In the genomic region with DNA sequence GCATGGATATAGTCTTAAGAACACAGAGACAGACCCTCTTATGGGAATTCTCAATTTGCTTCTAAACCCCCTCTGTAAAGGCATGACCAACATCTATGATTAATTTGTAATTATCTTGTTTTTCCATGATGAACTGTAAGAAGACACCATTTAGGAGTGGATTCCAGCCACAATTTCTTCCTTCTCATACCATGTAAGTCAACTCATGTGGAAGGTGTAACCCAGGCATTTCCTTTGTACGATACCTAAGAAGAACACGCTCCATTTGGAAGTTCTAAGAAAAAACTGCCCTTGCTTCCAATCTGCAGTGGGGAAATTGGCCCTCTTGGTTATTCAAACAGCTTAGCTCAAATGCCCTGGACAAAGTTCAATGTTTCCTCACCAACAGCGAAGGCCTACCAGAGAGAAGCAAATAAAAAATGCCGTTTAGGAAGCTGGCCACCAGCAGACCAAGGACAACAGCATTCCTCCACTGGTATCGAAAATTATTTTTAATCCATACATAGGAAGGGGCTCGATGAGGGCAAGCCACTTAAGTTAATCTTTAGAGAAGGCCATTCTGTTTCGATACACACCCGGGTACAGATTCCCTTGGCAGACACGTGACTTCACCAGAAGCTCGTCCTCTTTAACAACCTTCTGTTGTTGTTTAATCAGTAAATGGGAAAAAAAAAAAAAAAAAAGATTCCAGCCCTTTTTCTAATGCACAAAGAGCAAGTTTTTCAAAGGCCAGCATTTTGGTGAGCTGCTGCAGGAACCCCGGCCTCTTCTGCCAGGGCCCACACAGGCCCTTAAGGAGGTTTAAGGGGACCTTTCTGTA, we compare ENCODE assay signal across 1 cellular context.
TF ChIP-seq lines count a peak whose summit lies in the region.

No MANE protein-coding gene starts in this region.

TF ChIP-seq in HepG2, 621 proteins besides CTCF, POLR2A, EP300 and RAD21 (continued from another document and continues in another):
- TF ChIP-seq, protein P1, sequence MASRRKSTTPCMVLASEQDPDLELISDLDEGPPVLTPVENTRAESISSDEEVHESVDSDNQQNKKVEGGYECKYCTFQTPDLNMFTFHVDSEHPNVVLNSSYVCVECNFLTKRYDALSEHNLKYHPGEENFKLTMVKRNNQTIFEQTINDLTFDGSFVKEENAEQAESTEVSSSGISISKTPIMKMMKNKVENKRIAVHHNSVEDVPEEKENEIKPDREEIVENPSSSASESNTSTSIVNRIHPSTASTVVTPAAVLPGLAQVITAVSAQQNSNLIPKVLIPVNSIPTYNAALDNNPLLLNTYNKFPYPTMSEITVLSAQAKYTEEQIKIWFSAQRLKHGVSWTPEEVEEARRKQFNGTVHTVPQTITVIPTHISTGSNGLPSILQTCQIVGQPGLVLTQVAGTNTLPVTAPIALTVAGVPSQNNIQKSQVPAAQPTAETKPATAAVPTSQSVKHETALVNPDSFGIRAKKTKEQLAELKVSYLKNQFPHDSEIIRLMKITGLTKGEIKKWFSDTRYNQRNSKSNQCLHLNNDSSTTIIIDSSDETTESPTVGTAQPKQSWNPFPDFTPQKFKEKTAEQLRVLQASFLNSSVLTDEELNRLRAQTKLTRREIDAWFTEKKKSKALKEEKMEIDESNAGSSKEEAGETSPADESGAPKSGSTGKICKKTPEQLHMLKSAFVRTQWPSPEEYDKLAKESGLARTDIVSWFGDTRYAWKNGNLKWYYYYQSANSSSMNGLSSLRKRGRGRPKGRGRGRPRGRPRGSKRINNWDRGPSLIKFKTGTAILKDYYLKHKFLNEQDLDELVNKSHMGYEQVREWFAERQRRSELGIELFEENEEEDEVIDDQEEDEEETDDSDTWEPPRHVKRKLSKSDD (CRISPR knock-in tag; IDR thresholded peaks at IDR 0.05; ENCODE audit: low read depth), result 0 out of 2 replicates have a peak, but pooled peaks have one; percentile 29
- TF ChIP-seq ZNF124 (CRISPR knock-in tag; IDR thresholded peaks at IDR 0.05) (no peak), YEATS4 (CRISPR knock-in tag; IDR thresholded peaks at IDR 0.05; ENCODE audit: borderline replicate concordance) (peak; percentile 30; the same call in 1 of the 2 replicates), RFX1 (IDR thresholded peaks at IDR 0.05) (no peak), ZMAT3 (CRISPR knock-in tag; conservative IDR thresholded peaks at IDR 0.05) (no peak), ZKSCAN8 (CRISPR knock-in tag; IDR thresholded peaks at IDR 0.05; ENCODE audit: borderline replicate concordance) (peak; percentile 58), NRL (CRISPR knock-in tag; IDR thresholded peaks at IDR 0.05; ENCODE audit: borderline replicate concordance) (no peak), ARHGAP35 (CRISPR knock-in tag; IDR thresholded peaks at IDR 0.05; ENCODE audit: borderline replicate concordance) (no peak), ZSCAN20 (CRISPR knock-in tag; IDR thresholded peaks at IDR 0.05; ENCODE audit: borderline replicate concordance) (no peak), IRX3 (CRISPR knock-in tag; IDR thresholded peaks at IDR 0.05; ENCODE audit: borderline replicate concordance, low read depth) (no peak), ZNF296 (CRISPR knock-in tag; conservative IDR thresholded peaks at IDR 0.05) (no peak), ZSCAN25 (CRISPR knock-in tag; IDR thresholded peaks at IDR 0.05) (no peak), ZNF556 (CRISPR knock-in tag; IDR thresholded peaks at IDR 0.05; ENCODE audit: borderline replicate concordance) (0 out of 2 replicates have a peak, but pooled peaks have one; percentile 34), CAMTA2 (CRISPR knock-in tag; IDR thresholded peaks at IDR 0.05; ENCODE audit: borderline replicate concordance) (no peak), MATR3 (CRISPR knock-in tag; IDR thresholded peaks at IDR 0.05) (no peak), NFRKB (IDR thresholded peaks at IDR 0.05) (no peak), GATAD2A (CRISPR knock-in tag; IDR thresholded peaks at IDR 0.05) (peak; percentile 92), ZNF567 (CRISPR knock-in tag; IDR thresholded peaks at IDR 0.05; ENCODE audit: borderline replicate concordance) (no peak), IRF2 (CRISPR knock-in tag; IDR thresholded peaks at IDR 0.05) (peak; percentile 44; the same call in 1 of the 2 replicates), ZKSCAN5 (CRISPR knock-in tag; IDR thresholded peaks at IDR 0.05) (no peak), PLRG1 (conservative IDR thresholded peaks at IDR 0.05) (no peak), HMGA1 (CRISPR knock-in tag; conservative IDR thresholded peaks at IDR 0.05) (no peak), IKZF1 (IDR thresholded peaks at IDR 0.05) (no peak), ZNF143 (CRISPR knock-in tag; IDR thresholded peaks at IDR 0.05) (no peak), MED13 (CRISPR knock-in tag; IDR thresholded peaks at IDR 0.05) (0 out of 2 replicates have a peak, but pooled peaks have one; percentile 28), PAWR (CRISPR knock-in tag; IDR thresholded peaks at IDR 0.05; ENCODE audit: borderline replicate concordance) (no peak), EHMT2 (IDR thresholded peaks at IDR 0.05; ENCODE audit: borderline replicate concordance, low read depth, low read length) (0 out of 2 replicates have a peak, but pooled peaks have one; percentile 25), HOXA3 (CRISPR knock-in tag; IDR thresholded peaks at IDR 0.05) (peak; percentile 64; the same call in 1 of the 2 replicates), FOXK2 (IDR thresholded peaks at IDR 0.05) (no peak), ZNF879 (CRISPR knock-in tag; IDR thresholded peaks at IDR 0.05) (no peak), LCORL (IDR thresholded peaks at IDR 0.05) (no peak), LCORL (CRISPR knock-in tag; IDR thresholded peaks at IDR 0.05) (peak; percentile 64; the same call in 1 of the 2 replicates), CENPT (CRISPR knock-in tag; IDR thresholded peaks at IDR 0.05; ENCODE audit: low read depth) (no peak), SP1 (IDR thresholded peaks at IDR 0.05) (no peak), SP1 (CRISPR knock-in tag; IDR thresholded peaks at IDR 0.05) (no peak), ADNP (CRISPR knock-in tag; IDR thresholded peaks at IDR 0.05) (no peak), ZNF792 (CRISPR knock-in tag; IDR thresholded peaks at IDR 0.05) (peak; percentile 61; the same call in 1 of the 2 replicates), ZNF558 (CRISPR knock-in tag; IDR thresholded peaks at IDR 0.05; ENCODE audit: borderline replicate concordance) (no peak), MXD4 (CRISPR knock-in tag; IDR thresholded peaks at IDR 0.05) (peak; percentile 55; the same call in 1 of the 2 replicates), ISL2 (CRISPR knock-in tag; IDR thresholded peaks at IDR 0.05) (0 out of 2 replicates have a peak, but pooled peaks have one; percentile 56), SOX5 (CRISPR knock-in tag; IDR thresholded peaks at IDR 0.05; ENCODE audit: borderline replicate concordance) (peak; percentile 18; the same call in 1 of the 2 replicates), SNAI1 (CRISPR knock-in tag; IDR thresholded peaks at IDR 0.05; ENCODE audit: borderline replicate concordance) (no peak), NFKBIZ (CRISPR knock-in tag; IDR thresholded peaks at IDR 0.05) (no peak), RBM39 (IDR thresholded peaks at IDR 0.05; ENCODE audit: low read depth, low read length, poor library complexity, severe bottlenecking) (no peak)
- TF ChIP-seq, protein P2, sequence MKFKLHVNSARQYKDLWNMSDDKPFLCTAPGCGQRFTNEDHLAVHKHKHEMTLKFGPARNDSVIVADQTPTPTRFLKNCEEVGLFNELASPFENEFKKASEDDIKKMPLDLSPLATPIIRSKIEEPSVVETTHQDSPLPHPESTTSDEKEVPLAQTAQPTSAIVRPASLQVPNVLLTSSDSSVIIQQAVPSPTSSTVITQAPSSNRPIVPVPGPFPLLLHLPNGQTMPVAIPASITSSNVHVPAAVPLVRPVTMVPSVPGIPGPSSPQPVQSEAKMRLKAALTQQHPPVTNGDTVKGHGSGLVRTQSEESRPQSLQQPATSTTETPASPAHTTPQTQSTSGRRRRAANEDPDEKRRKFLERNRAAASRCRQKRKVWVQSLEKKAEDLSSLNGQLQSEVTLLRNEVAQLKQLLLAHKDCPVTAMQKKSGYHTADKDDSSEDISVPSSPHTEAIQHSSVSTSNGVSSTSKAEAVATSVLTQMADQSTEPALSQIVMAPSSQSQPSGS (CRISPR knock-in tag; IDR thresholded peaks at IDR 0.05), result peak; percentile 57; the same call in 1 of the 2 replicates
- TF ChIP-seq, protein P3, sequence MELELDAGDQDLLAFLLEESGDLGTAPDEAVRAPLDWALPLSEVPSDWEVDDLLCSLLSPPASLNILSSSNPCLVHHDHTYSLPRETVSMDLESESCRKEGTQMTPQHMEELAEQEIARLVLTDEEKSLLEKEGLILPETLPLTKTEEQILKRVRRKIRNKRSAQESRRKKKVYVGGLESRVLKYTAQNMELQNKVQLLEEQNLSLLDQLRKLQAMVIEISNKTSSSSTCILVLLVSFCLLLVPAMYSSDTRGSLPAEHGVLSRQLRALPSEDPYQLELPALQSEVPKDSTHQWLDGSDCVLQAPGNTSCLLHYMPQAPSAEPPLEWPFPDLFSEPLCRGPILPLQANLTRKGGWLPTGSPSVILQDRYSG (CRISPR knock-in tag; IDR thresholded peaks at IDR 0.05), result no peak
- TF ChIP-seq, protein P4, sequence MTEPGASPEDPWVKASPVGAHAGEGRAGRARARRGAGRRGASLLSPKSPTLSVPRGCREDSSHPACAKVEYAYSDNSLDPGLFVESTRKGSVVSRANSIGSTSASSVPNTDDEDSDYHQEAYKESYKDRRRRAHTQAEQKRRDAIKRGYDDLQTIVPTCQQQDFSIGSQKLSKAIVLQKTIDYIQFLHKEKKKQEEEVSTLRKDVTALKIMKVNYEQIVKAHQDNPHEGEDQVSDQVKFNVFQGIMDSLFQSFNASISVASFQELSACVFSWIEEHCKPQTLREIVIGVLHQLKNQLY (CRISPR knock-in tag; IDR thresholded peaks at IDR 0.05), result peak; percentile 41; the same call in 1 of the 2 replicates
- TF ChIP-seq, protein P5, sequence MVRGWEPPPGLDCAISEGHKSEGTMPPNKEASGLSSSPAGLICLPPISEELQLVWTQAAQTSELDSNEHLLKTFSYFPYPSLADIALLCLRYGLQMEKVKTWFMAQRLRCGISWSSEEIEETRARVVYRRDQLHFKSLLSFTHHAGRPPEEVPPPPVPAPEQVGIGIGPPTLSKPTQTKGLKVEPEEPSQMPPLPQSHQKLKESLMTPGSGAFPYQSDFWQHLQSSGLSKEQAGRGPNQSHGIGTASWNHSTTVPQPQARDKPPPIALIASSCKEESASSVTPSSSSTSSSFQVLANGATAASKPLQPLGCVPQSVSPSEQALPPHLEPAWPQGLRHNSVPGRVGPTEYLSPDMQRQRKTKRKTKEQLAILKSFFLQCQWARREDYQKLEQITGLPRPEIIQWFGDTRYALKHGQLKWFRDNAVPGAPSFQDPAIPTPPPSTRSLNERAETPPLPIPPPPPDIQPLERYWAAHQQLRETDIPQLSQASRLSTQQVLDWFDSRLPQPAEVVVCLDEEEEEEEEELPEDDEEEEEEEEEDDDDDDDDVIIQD (CRISPR knock-in tag; IDR thresholded peaks at IDR 0.05; ENCODE audit: low read depth), result peak; percentile 47; the same call in 1 of the 2 replicates
- TF ChIP-seq, protein P6, sequence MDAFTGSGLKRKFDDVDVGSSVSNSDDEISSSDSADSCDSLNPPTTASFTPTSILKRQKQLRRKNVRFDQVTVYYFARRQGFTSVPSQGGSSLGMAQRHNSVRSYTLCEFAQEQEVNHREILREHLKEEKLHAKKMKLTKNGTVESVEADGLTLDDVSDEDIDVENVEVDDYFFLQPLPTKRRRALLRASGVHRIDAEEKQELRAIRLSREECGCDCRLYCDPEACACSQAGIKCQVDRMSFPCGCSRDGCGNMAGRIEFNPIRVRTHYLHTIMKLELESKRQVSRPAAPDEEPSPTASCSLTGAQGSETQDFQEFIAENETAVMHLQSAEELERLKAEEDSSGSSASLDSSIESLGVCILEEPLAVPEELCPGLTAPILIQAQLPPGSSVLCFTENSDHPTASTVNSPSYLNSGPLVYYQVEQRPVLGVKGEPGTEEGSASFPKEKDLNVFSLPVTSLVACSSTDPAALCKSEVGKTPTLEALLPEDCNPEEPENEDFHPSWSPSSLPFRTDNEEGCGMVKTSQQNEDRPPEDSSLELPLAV (CRISPR knock-in tag; conservative IDR thresholded peaks at IDR 0.05; ENCODE audit: low read depth), result no peak
- TF ChIP-seq, protein P7, sequence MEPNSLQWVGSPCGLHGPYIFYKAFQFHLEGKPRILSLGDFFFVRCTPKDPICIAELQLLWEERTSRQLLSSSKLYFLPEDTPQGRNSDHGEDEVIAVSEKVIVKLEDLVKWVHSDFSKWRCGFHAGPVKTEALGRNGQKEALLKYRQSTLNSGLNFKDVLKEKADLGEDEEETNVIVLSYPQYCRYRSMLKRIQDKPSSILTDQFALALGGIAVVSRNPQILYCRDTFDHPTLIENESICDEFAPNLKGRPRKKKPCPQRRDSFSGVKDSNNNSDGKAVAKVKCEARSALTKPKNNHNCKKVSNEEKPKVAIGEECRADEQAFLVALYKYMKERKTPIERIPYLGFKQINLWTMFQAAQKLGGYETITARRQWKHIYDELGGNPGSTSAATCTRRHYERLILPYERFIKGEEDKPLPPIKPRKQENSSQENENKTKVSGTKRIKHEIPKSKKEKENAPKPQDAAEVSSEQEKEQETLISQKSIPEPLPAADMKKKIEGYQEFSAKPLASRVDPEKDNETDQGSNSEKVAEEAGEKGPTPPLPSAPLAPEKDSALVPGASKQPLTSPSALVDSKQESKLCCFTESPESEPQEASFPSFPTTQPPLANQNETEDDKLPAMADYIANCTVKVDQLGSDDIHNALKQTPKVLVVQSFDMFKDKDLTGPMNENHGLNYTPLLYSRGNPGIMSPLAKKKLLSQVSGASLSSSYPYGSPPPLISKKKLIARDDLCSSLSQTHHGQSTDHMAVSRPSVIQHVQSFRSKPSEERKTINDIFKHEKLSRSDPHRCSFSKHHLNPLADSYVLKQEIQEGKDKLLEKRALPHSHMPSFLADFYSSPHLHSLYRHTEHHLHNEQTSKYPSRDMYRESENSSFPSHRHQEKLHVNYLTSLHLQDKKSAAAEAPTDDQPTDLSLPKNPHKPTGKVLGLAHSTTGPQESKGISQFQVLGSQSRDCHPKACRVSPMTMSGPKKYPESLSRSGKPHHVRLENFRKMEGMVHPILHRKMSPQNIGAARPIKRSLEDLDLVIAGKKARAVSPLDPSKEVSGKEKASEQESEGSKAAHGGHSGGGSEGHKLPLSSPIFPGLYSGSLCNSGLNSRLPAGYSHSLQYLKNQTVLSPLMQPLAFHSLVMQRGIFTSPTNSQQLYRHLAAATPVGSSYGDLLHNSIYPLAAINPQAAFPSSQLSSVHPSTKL (CRISPR knock-in tag; IDR thresholded peaks at IDR 0.05), result peak; percentile 88
- TF ChIP-seq, protein P8, sequence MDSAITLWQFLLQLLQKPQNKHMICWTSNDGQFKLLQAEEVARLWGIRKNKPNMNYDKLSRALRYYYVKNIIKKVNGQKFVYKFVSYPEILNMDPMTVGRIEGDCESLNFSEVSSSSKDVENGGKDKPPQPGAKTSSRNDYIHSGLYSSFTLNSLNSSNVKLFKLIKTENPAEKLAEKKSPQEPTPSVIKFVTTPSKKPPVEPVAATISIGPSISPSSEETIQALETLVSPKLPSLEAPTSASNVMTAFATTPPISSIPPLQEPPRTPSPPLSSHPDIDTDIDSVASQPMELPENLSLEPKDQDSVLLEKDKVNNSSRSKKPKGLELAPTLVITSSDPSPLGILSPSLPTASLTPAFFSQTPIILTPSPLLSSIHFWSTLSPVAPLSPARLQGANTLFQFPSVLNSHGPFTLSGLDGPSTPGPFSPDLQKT (CRISPR knock-in tag; IDR thresholded peaks at IDR 0.05; ENCODE audit: borderline replicate concordance), result no peak
